ENCODE assay signal across 9 cellular contexts in genomic region chr5:142326480-142326938, GRCh38. TPM values are rescaled to one million over a fixed set of nuclear protein-coding genes. Genes with fewer than 3 reads are reported as not detected.
DNase-seq lines count a peak whose midpoint lies in the region; ATAC-seq, FAIRE-seq and TF ChIP-seq lines count a peak whose summit lies in the region.
"Had no signal": no experiment of that assay in that cellular context is flagged by ENCODE, and none has a peak within 500 bp of the region (broad histone marks: within the 10 kb centered on the region; RNA-seq: fewer than 3 reads in every experiment).

No MANE protein-coding gene starts in this region.

- H3K9me3 Mint-ChIP-seq in mesothelial cell of epicardium = no peaks in the 10 kb centered on the region

- no peak for TF ChIP-seq CTCF in mesothelial cell of epicardium (IDR thresholded peaks at IDR 0.05; ENCODE audit: unreplicated experiment)
- TF ChIP-seq CTCF in uterus (IDR thresholded peaks at IDR 0.05) = no peak

- no peak overlapping the region for H3K4me3 ChIP-seq in uterus

- DNase-seq in Right ventricle myocardium superior = no peak
- no peak for DNase-seq in left ventricle myocardium superior
- DNase-seq in cerebellum (ENCODE audit: low spot score) = peak; percentile 45
- DNase-seq in mesothelial cell of epicardium (ENCODE audit: low spot score in 2 of 2, unreplicated experiment in 2 of 2) = no peak
- no peak for DNase-seq in uterus
- no peak for DNase-seq in urothelium cell line (ENCODE audit: low spot score)
- no peak for DNase-seq in NCI-H774 (lab: John Stamatoyannopoulos, UW)
- no peak for DNase-seq in NCI-H1694 treated with DMSO at 0.1 percent for 48 hours (lab: John Stamatoyannopoulos, UW)
- DNase-seq: stimulated activated CD4-positive, alpha-beta T cell treated with anti-CD3 and anti-CD28 coated beads, Interleukin-4, amount 100 ng/mL, for 24 hours had no signal

- peaks cover 51% of the 10 kb centered on the region for H3K4me1 Mint-ChIP-seq in mesothelial cell of epicardium

- H3K36me3 ChIP-seq in uterus = no peaks in the 10 kb centered on the region

- H3K36me3 Mint-ChIP-seq in mesothelial cell of epicardium = no peaks in the 10 kb centered on the region

- H3K4me3 Mint-ChIP-seq in mesothelial cell of epicardium = peak overlapping the region; percentile 79

- H3K4me1 ChIP-seq in uterus = peaks cover 0 to 5% of the 10 kb centered on the region in 2 donors

- peak overlapping the region; percentile 25 to 47 for H3K27ac ChIP-seq in uterus

- no peaks in the 10 kb centered on the region for H3K27me3 ChIP-seq in uterus

- TF ChIP-seq POLR2A in uterus (IDR thresholded peaks at IDR 0.05) = no peak

- FAIRE-seq in urothelium cell line (lab: Jason Lieb, UNC) = no peak

- H3K27ac Mint-ChIP-seq in mesothelial cell of epicardium = peak overlapping the region; percentile 78

- no peaks in the 10 kb centered on the region for H3K9me3 ChIP-seq in uterus

- intact Hi-C loops in Right ventricle myocardium superior (cut with DNase I) (no loop called here), left ventricle myocardium superior (cut with micrococcal nuclease) (loop anchor here (10.0 kb wide), 2 partner anchors 172 to 218 kb away; no protein-coding TSS in a partner anchor), uterus (cut with DNase I; ENCODE audit: low total_unique reads) (no loop called here)

- H3K27me3 Mint-ChIP-seq in mesothelial cell of epicardium (ENCODE audit: low read depth) = peaks cover 59% of the 10 kb centered on the region

- peak; percentile 0 for ATAC-seq in Right ventricle myocardium superior (ENCODE audit: poor library complexity)
- ATAC-seq in left ventricle myocardium superior = no peak

RNA-seq across cellular contexts. Expression of gene SPRY4, which starts 1.7 kb away (rescaled TPM):
- total RNA-seq in Right ventricle myocardium superior = 9.7 TPM
- total RNA-seq in left ventricle myocardium superior = 8.3 TPM
- 13.5 TPM for total RNA-seq in cerebellum
- total RNA-seq in mesothelial cell of epicardium = 21.3 to 21.5 TPM (median 21.4 TPM) in 3 replicates
- total RNA-seq in uterus = 10 to 100 TPM in 3 of 4 donors, 1 to 10 TPM in 1; 3.1 to 14.3 (median 12.1) TPM
